5 cellular contexts compared by ENCODE assay signal in genomic region chr16:86292942-86293341, GRCh38.
"Had no signal": no experiment of that assay in that cellular context is flagged by ENCODE, and none has a peak within 500 bp of the region (broad histone marks: within the 10 kb centered on the region; RNA-seq: fewer than 3 reads in every experiment).

No MANE protein-coding gene starts in this region.

- DNase-seq: H9, HCEC 1CT, HFFc6, KBM-7 had no signal

- H2AFZ ChIP-seq: GM23338 had no signal

- ATAC-seq: GM23338 had no signal

- H3K4me2 ChIP-seq: GM23338 had no signal

- H3K4me3 ChIP-seq: GM23338 had no signal
